In the genomic region with DNA sequence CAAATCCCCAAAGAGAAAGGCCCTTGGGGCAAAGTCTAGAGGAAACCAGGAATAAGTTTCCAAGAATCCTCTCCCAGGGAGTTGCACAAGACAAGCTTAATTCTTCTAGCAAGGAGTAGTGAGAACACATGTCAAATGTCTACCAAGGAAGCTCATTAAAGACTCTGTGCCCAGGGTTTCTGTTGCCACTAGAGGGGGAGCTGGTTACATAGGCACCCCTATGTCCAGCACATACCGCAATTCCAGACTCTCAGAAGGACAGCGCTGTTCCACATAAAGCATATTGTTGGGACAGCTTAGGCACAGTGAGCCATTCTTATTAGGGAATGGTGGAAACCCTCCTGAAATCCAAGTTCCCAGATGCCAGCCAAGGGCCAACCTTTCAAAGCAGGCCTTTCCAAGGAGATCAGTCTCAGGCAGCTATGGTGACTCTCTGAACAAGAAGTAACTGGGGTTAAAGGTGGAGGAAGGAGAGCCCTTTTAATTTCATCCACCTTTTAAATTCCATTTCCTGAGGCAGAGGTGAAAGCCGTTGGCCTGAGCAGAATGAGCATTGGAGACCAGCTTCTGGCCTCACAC, we compare ENCODE assay signal across 1 cellular context.
A peak's percentile ranks its signal among the peaks of the same experiment; 100 is the strongest.
TF ChIP-seq lines count a peak whose summit lies in the region.

No MANE protein-coding gene starts in this region.

TF ChIP-seq in HEK293, 187 proteins besides CTCF, POLR2A, EP300 and RAD21 (continued from another document and continues in another):
- TF ChIP-seq, protein P1, sequence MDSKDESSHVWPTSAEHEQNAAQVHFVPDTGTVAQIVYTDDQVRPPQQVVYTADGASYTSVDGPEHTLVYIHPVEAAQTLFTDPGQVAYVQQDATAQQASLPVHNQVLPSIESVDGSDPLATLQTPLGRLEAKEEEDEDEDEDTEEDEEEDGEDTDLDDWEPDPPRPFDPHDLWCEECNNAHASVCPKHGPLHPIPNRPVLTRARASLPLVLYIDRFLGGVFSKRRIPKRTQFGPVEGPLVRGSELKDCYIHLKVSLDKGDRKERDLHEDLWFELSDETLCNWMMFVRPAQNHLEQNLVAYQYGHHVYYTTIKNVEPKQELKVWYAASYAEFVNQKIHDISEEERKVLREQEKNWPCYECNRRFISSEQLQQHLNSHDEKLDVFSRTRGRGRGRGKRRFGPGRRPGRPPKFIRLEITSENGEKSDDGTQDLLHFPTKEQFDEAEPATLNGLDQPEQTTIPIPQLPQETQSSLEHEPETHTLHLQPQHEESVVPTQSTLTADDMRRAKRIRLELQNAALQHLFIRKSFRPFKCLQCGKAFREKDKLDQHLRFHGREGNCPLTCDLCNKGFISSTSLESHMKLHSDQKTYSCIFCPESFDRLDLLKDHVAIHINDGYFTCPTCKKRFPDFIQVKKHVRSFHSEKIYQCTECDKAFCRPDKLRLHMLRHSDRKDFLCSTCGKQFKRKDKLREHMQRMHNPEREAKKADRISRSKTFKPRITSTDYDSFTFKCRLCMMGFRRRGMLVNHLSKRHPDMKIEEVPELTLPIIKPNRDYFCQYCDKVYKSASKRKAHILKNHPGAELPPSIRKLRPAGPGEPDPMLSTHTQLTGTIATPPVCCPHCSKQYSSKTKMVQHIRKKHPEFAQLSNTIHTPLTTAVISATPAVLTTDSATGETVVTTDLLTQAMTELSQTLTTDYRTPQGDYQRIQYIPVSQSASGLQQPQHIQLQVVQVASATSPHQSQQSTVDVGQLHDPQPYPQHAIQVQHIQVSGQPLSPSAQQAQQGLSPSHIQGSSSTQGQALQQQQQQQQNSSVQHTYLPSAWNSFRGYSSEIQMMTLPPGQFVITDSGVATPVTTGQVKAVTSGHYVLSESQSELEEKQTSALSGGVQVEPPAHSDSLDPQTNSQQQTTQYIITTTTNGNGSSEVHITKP (tag by site-specific recombination; IDR thresholded peaks at IDR 0.05) = peak; percentile 48
- no peak; the same call in 1 of the 2 replicates for TF ChIP-seq ZBTB20 (tag by site-specific recombination; IDR thresholded peaks at IDR 0.05)
- TF ChIP-seq ZNF140 (tag by site-specific recombination; IDR thresholded peaks at IDR 0.05) = no peak
- TF ChIP-seq, protein P2, sequence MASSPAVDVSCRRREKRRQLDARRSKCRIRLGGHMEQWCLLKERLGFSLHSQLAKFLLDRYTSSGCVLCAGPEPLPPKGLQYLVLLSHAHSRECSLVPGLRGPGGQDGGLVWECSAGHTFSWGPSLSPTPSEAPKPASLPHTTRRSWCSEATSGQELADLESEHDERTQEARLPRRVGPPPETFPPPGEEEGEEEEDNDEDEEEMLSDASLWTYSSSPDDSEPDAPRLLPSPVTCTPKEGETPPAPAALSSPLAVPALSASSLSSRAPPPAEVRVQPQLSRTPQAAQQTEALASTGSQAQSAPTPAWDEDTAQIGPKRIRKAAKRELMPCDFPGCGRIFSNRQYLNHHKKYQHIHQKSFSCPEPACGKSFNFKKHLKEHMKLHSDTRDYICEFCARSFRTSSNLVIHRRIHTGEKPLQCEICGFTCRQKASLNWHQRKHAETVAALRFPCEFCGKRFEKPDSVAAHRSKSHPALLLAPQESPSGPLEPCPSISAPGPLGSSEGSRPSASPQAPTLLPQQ (tag by site-specific recombination; IDR thresholded peaks at IDR 0.05) = 0 out of 2 replicates have a peak, but pooled peaks have one; percentile 15
- no peak for TF ChIP-seq ZNF664 (tag by site-specific recombination; IDR thresholded peaks at IDR 0.05)
- no peak for TF ChIP-seq SETDB1 (IDR thresholded peaks at IDR 0.05; ENCODE audit: insufficient read length, low read length)
- TF ChIP-seq ZNF600 (tag by site-specific recombination; IDR thresholded peaks at IDR 0.05) = peak; percentile 77
- no peak for TF ChIP-seq ZNF423 (tag by site-specific recombination; IDR thresholded peaks at IDR 0.05)
- TF ChIP-seq ZSCAN16 (tag by site-specific recombination; IDR thresholded peaks at IDR 0.05) = no peak
- no peak for TF ChIP-seq ZNF138 (tag by site-specific recombination; IDR thresholded peaks at IDR 0.05; ENCODE audit: borderline replicate concordance)
- TF ChIP-seq PRDM1 (tag by site-specific recombination; IDR thresholded peaks at IDR 0.05) = no peak; the same call in 1 of the 2 replicates
- TF ChIP-seq, protein P3, sequence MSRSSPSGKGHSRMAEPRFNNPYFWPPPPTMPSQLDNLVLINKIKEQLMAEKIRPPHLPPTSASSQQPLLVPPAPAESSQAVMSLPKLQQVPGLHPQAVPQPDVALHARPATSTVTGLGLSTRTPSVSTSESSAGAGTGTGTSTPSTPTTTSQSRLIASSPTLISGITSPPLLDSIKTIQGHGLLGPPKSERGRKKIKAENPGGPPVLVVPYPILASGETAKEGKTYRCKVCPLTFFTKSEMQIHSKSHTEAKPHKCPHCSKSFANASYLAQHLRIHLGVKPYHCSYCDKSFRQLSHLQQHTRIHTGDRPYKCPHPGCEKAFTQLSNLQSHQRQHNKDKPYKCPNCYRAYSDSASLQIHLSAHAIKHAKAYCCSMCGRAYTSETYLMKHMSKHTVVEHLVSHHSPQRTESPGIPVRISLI (tag by site-specific recombination; IDR thresholded peaks at IDR 0.05) = no peak
- TF ChIP-seq ZNF843 (tag by site-specific recombination; IDR thresholded peaks at IDR 0.05) = no peak
- TF ChIP-seq, protein P4, sequence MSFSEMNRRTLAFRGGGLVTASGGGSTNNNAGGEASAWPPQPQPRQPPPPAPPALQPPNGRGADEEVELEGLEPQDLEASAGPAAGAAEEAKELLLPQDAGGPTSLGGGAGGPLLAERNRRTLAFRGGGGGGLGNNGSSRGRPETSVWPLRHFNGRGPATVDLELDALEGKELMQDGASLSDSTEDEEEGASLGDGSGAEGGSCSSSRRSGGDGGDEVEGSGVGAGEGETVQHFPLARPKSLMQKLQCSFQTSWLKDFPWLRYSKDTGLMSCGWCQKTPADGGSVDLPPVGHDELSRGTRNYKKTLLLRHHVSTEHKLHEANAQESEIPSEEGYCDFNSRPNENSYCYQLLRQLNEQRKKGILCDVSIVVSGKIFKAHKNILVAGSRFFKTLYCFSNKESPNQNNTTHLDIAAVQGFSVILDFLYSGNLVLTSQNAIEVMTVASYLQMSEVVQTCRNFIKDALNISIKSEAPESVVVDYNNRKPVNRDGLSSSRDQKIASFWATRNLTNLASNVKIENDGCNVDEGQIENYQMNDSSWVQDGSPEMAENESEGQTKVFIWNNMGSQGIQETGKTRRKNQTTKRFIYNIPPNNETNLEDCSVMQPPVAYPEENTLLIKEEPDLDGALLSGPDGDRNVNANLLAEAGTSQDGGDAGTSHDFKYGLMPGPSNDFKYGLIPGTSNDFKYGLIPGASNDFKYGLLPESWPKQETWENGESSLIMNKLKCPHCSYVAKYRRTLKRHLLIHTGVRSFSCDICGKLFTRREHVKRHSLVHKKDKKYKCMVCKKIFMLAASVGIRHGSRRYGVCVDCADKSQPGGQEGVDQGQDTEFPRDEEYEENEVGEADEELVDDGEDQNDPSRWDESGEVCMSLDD (tag by site-specific recombination; IDR thresholded peaks at IDR 0.05) = no peak
- TF ChIP-seq WT1 (tag by site-specific recombination; IDR thresholded peaks at IDR 0.05) = no peak
- TF ChIP-seq ZSCAN30 (tag by site-specific recombination; IDR thresholded peaks at IDR 0.05) = peak; percentile 69; the same call in 1 of the 2 replicates
- TF ChIP-seq MZF1 (tag by site-specific recombination; IDR thresholded peaks at IDR 0.05; ENCODE audit: borderline replicate concordance) = 0 out of 2 replicates have a peak, but pooled peaks have one; percentile 22
- no peak for TF ChIP-seq ZNF211 (tag by site-specific recombination; IDR thresholded peaks at IDR 0.05; ENCODE audit: low read depth)
- no peak for TF ChIP-seq ZBTB8A (tag by site-specific recombination; IDR thresholded peaks at IDR 0.05)
- no peak for TF ChIP-seq ZNF169 (tag by site-specific recombination; IDR thresholded peaks at IDR 0.05)
- TF ChIP-seq ZNF549 (tag by site-specific recombination; IDR thresholded peaks at IDR 0.05) = no peak
- TF ChIP-seq, protein P5, sequence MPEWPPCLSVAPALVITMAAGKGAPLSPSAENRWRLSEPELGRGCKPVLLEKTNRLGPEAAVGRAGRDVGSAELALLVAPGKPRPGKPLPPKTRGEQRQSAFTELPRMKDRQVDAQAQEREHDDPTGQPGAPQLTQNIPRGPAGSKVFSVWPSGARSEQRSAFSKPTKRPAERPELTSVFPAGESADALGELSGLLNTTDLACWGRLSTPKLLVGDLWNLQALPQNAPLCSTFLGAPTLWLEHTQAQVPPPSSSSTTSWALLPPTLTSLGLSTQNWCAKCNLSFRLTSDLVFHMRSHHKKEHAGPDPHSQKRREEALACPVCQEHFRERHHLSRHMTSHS (tag by site-specific recombination; IDR thresholded peaks at IDR 0.05) = no peak
- 0 out of 2 replicates have a peak, but pooled peaks have one; percentile 46 for TF ChIP-seq IKZF3 (tag by site-specific recombination; IDR thresholded peaks at IDR 0.05)
- TF ChIP-seq, protein P6, sequence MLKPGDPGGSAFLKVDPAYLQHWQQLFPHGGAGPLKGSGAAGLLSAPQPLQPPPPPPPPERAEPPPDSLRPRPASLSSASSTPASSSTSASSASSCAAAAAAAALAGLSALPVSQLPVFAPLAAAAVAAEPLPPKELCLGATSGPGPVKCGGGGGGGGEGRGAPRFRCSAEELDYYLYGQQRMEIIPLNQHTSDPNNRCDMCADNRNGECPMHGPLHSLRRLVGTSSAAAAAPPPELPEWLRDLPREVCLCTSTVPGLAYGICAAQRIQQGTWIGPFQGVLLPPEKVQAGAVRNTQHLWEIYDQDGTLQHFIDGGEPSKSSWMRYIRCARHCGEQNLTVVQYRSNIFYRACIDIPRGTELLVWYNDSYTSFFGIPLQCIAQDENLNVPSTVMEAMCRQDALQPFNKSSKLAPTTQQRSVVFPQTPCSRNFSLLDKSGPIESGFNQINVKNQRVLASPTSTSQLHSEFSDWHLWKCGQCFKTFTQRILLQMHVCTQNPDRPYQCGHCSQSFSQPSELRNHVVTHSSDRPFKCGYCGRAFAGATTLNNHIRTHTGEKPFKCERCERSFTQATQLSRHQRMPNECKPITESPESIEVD (tag by site-specific recombination; IDR thresholded peaks at IDR 0.05) = no peak
- no peak for TF ChIP-seq ZNF558 (tag by site-specific recombination; IDR thresholded peaks at IDR 0.05)
- no peak for TF ChIP-seq ZNF624 (tag by site-specific recombination; IDR thresholded peaks at IDR 0.05)
- peak; percentile 42; the same call in 1 of the 2 replicates for TF ChIP-seq ZNF561 (tag by site-specific recombination; IDR thresholded peaks at IDR 0.05; ENCODE audit: borderline replicate concordance)
- TF ChIP-seq ZNF221 (tag by site-specific recombination; IDR thresholded peaks at IDR 0.05; ENCODE audit: borderline replicate concordance) = no peak
- TF ChIP-seq, protein P7, sequence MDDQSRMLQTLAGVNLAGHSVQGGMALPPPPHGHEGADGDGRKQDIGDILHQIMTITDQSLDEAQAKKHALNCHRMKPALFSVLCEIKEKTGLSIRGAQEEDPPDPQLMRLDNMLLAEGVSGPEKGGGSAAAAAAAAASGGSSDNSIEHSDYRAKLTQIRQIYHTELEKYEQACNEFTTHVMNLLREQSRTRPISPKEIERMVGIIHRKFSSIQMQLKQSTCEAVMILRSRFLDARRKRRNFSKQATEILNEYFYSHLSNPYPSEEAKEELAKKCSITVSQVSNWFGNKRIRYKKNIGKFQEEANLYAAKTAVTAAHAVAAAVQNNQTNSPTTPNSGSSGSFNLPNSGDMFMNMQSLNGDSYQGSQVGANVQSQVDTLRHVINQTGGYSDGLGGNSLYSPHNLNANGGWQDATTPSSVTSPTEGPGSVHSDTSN (CRISPR knock-in tag; IDR thresholded peaks at IDR 0.05) = no peak
- no peak for TF ChIP-seq ZSCAN23 (tag by site-specific recombination; IDR thresholded peaks at IDR 0.05)
- no peak for TF ChIP-seq ZNF10 (tag by site-specific recombination; IDR thresholded peaks at IDR 0.05)
- no peak for TF ChIP-seq SCRT2 (tag by site-specific recombination; IDR thresholded peaks at IDR 0.05)
- no peak for TF ChIP-seq ZFP37 (tag by site-specific recombination; IDR thresholded peaks at IDR 0.05)
- TF ChIP-seq, protein P8, sequence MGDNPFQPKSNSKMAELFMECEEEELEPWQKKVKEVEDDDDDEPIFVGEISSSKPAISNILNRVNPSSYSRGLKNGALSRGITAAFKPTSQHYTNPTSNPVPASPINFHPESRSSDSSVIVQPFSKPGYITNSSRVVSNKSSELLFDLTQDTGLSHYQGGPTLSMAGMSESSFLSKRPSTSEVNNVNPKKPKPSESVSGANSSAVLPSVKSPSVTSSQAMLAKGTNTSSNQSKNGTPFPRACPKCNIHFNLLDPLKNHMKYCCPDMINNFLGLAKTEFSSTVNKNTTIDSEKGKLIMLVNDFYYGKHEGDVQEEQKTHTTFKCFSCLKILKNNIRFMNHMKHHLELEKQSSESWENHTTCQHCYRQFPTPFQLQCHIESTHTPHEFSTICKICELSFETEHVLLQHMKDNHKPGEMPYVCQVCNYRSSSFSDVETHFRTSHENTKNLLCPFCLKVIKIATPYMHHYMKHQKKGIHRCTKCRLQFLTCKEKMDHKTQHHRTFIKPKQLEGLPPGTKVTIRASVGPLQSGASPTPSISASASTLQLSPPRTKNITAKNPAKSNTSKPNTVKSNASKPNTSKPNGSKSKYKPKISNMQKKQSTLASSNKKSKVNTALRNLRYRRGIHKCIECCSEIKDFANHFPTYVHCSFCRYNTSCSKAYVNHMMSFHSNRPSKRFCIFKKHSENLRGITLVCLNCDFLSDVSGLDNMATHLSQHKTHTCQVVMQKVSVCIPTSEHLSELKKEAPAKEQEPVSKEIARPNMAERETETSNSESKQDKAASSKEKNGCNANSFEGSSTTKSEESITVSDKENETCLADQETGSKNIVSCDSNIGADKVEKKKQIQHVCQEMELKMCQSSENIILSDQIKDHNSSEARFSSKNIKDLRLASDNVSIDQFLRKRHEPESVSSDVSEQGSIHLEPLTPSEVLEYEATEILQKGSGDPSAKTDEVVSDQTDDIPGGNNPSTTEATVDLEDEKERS (tag by site-specific recombination; IDR thresholded peaks at IDR 0.05) = no peak
